Comparison of ENCODE assay signal across 9 cellular contexts in the genomic region with DNA sequence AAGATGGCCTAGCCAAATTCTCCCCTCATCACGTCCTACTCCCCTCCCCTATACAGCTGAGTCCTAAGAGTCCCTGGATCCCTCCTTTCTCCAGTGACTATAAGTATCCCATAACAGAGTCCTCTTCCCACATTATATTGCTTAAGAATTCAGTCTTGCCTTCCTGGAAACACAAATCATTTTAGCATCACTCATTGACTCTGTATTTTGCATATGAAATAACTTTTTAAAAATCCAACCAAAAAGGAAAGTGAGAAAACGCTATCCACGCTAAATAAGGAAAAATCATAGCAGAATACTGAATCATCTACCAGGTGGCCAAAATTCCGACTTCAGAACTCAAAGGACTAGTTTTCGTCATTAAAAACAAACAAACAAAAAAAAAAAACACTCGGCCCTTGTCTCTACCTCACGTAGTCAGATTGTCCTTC.
DNase-seq lines count a peak whose midpoint lies in the region; ATAC-seq and TF ChIP-seq lines count a peak whose summit lies in the region.
"Had no signal": no experiment of that assay in that cellular context is flagged by ENCODE, and none has a peak within 500 bp of the region (broad histone marks: within the 10 kb centered on the region; RNA-seq: fewer than 3 reads in every experiment).

No MANE protein-coding gene starts in this region.

- H3K4me3 ChIP-seq in SK-N-SH (ENCODE audit: low read depth in 2 of 2, low read length in 1 of 2) (peak overlapping the region in 1 of 2 experiments; percentile 34; a peak in 1 of 4 replicates), stomach smooth muscle (ENCODE audit: low read length in 2 of 2) (no peak overlapping the region)

- H3K9me3 Mint-ChIP-seq in activated CD4-positive, alpha-beta memory T cell treated with anti-CD3 and anti-CD28 coated beads, Interleukin-2, amount 10 ng/mL, durations not matched to agents 7 days and 5 days = no peaks in the 10 kb centered on the region

- H3K9ac ChIP-seq in SK-N-SH (peak overlapping the region; percentile 61), stomach smooth muscle (ENCODE audit: low read length in 2 of 2) (peak overlapping the region; percentile 37 to 76)

- H3K27ac ChIP-seq in SK-N-SH (ENCODE audit: low read depth in 2 of 2, low read length in 1 of 2) (peak overlapping the region; percentile 91 to 97), foreskin keratinocyte (peak overlapping the region; percentile 83), stomach smooth muscle (ENCODE audit: low read length) (peak overlapping the region; percentile 88)
- H3K27ac ChIP-seq: 22Rv1 had no signal

- no peaks in the 10 kb centered on the region for H3K9me2 ChIP-seq in SK-N-SH

- no peaks in the 10 kb centered on the region for H3K36me3 Mint-ChIP-seq in activated CD4-positive, alpha-beta memory T cell treated with anti-CD3 and anti-CD28 coated beads, Interleukin-2, amount 10 ng/mL, durations not matched to agents 7 days and 5 days (ENCODE audit: low read depth)

- H3K4me1 ChIP-seq in SK-N-SH (ENCODE audit: control insufficient read depth in 1 of 2, insufficient read depth in 2 of 2, low read depth in 1 of 2, low read length in 1 of 2) (peaks cover 17 to 48% of the 10 kb centered on the region in 2 experiments), foreskin keratinocyte (peaks cover 27% of the 10 kb centered on the region), stomach smooth muscle (ENCODE audit: control insufficient read depth, insufficient read depth, low read length) (peaks cover 61% of the 10 kb centered on the region)

- intact Hi-C loops in left colon (cut with DNase I, micrococcal nuclease) = loop anchor here (5.0 to 10.0 kb wide), 2 partner anchors 208 to 210 kb away; a partner anchor contains a TSS

- H3K9me3 ChIP-seq in SK-N-SH (no peaks in the 10 kb centered on the region), stomach smooth muscle (ENCODE audit: control insufficient read depth in 2 of 2, low read length in 2 of 2) (no peaks in the 10 kb centered on the region)

- TF ChIP-seq EP300 in SK-N-SH (IDR thresholded peaks at IDR 0.05; ENCODE audit: borderline replicate concordance in 1 of 2, low read depth in 1 of 2, low read length in 1 of 2) = no peak

- H3K36me3 ChIP-seq in SK-N-SH (replicated peaks in 1 of 2; ENCODE audit: control insufficient read depth in 1 of 2, insufficient read depth in 2 of 2, low read length in 1 of 2) = peaks cover 16 to 25% of the 10 kb centered on the region in 2 experiments
- peaks cover 26 to 27% of the 10 kb centered on the region in 2 donors for H3K36me3 ChIP-seq in stomach smooth muscle (ENCODE audit: control insufficient read depth in 2 of 2, insufficient read depth in 2 of 2, low read length in 2 of 2)

- H3K79me2 ChIP-seq in SK-N-SH (ENCODE audit: insufficient read depth) = peaks cover 11% of the 10 kb centered on the region; the same call in 1 of the 2 replicates

- TF ChIP-seq CTCF in SK-N-SH (IDR thresholded peaks at IDR 0.05) (no peak), foreskin keratinocyte (conservative IDR thresholded peaks at IDR 0.05) (no peak)

- no peak overlapping the region for H3K4me3 Mint-ChIP-seq in activated CD4-positive, alpha-beta memory T cell treated with anti-CD3 and anti-CD28 coated beads, Interleukin-2, amount 10 ng/mL, durations not matched to agents 7 days and 5 days

- ATAC-seq in SK-N-SH treated with all-trans-retinoic acid at 6 μM for 48 hours (no peak), foreskin keratinocyte (no peak), GM18868 (IDR thresholded peaks at IDR 0.05; ENCODE audit: unreplicated experiment) (no peak), left colon (no peak)

- WGBS in SK-N-SH (ENCODE audit: low lambda C conversion rate) = 76% methylated on average over 7 of the region's 7 CpGs

- H3K4me2 ChIP-seq in SK-N-SH = peak overlapping the region; percentile 48

- POLR2A ChIA-PET in SK-N-SH (lab: Yijun Ruan, JAX) = interaction anchor here (0.6 to 2.2 kb wide), 3 partner anchors 130 to 263 kb away, joined by 4 to 14 read pairs (median 4); a partner anchor contains a TSS
- POLR2A ChIA-PET in activated CD4-positive, alpha-beta memory T cell treated with anti-CD3 and anti-CD28 coated beads, Interleukin-2, amount 10 ng/mL, durations not matched to agents 7 days and 5 days (lab: Charles Lee) = interaction anchor here (0.6 to 4.9 kb wide), 6 partner anchors 14 to 375 kb away, joined by 3 to 60 read pairs (median 4); a partner anchor contains a TSS

- H2AFZ ChIP-seq in SK-N-SH (ENCODE audit: low read depth) = peak overlapping the region; percentile 53

- no peaks in the 10 kb centered on the region; the same call in 1 of the 2 replicates for H4K20me1 ChIP-seq in SK-N-SH (ENCODE audit: insufficient read depth)

- peaks cover 35% of the 10 kb centered on the region for H3K4me1 Mint-ChIP-seq in activated CD4-positive, alpha-beta memory T cell treated with anti-CD3 and anti-CD28 coated beads, Interleukin-2, amount 10 ng/mL, durations not matched to agents 7 days and 5 days

- H3K27ac Mint-ChIP-seq in activated CD4-positive, alpha-beta memory T cell treated with anti-CD3 and anti-CD28 coated beads, Interleukin-2, amount 10 ng/mL, durations not matched to agents 7 days and 5 days = peak overlapping the region; percentile 37

- peaks cover 34% of the 10 kb centered on the region for H3K27me3 Mint-ChIP-seq in activated CD4-positive, alpha-beta memory T cell treated with anti-CD3 and anti-CD28 coated beads, Interleukin-2, amount 10 ng/mL, durations not matched to agents 7 days and 5 days

- DNase-seq in SK-N-SH (no peak), foreskin keratinocyte (peak; percentile 34 to 40), SW 1271 (lab: John Stamatoyannopoulos, UW) (no peak), left colon (no peak)
- no peak for DNase-seq in activated CD4-positive, alpha-beta memory T cell treated with anti-CD3 and anti-CD28 coated beads, Interleukin-2, amount 10 ng/mL, durations not matched to agents 7 days and 5 days

- peaks cover 48% of the 10 kb centered on the region for H3F3A ChIP-seq in SK-N-SH (replicated peaks; ENCODE audit: insufficient read depth)

- H3K27me3 ChIP-seq in SK-N-SH (ENCODE audit: insufficient read depth) = no peaks in the 10 kb centered on the region
- H3K27me3 ChIP-seq in foreskin keratinocyte = no peaks in the 10 kb centered on the region
- no peaks in the 10 kb centered on the region for H3K27me3 ChIP-seq in stomach smooth muscle (ENCODE audit: control insufficient read depth in 1 of 2, insufficient read depth in 2 of 2, low read length in 2 of 2)

- CTCF ChIA-PET in SK-N-SH (lab: Yijun Ruan, JAX) = interaction anchor here (0.6 to 6.2 kb wide), 44 partner anchors 8 to 406 kb away, joined by 3 to 171 read pairs (median 8); a partner anchor contains a TSS
- CTCF ChIA-PET in activated CD4-positive, alpha-beta memory T cell treated with anti-CD3 and anti-CD28 coated beads, Interleukin-2, amount 10 ng/mL, durations not matched to agents 7 days and 5 days (lab: Charles Lee) = interaction anchor here (0.6 to 6.4 kb wide), 20 partner anchors 10 to 376 kb away, joined by 3 to 238 read pairs (median 4); a partner anchor contains a TSS

- no peak for TF ChIP-seq RAD21 in SK-N-SH (IDR thresholded peaks at IDR 0.05; ENCODE audit: low read length)

TF ChIP-seq in SK-N-SH, 30 proteins besides CTCF, POLR2A, EP300 and RAD21:
- TF ChIP-seq FOXM1 (IDR thresholded peaks at IDR 0.05; ENCODE audit: low read depth) (no peak), NRF1 (IDR thresholded peaks at IDR 0.05; ENCODE audit: low read depth, low read length) (no peak), ELF1 (IDR thresholded peaks at IDR 0.05) (no peak), POLR2AphosphoS5 (IDR thresholded peaks at IDR 0.05; ENCODE audit: low read depth, low read length) (no peak), TAF1 (IDR thresholded peaks at IDR 0.05; ENCODE audit: borderline replicate concordance, low read depth, low read length) (no peak), RXRA (IDR thresholded peaks at IDR 0.05; ENCODE audit: borderline replicate concordance, low read depth) (no peak)

TF ChIP-seq in SK-N-SH treated with all-trans-retinoic acid at 6 μM for 48 hours, 23 proteins besides CTCF, POLR2A, EP300 and RAD21:
- TF ChIP-seq, protein P1, sequence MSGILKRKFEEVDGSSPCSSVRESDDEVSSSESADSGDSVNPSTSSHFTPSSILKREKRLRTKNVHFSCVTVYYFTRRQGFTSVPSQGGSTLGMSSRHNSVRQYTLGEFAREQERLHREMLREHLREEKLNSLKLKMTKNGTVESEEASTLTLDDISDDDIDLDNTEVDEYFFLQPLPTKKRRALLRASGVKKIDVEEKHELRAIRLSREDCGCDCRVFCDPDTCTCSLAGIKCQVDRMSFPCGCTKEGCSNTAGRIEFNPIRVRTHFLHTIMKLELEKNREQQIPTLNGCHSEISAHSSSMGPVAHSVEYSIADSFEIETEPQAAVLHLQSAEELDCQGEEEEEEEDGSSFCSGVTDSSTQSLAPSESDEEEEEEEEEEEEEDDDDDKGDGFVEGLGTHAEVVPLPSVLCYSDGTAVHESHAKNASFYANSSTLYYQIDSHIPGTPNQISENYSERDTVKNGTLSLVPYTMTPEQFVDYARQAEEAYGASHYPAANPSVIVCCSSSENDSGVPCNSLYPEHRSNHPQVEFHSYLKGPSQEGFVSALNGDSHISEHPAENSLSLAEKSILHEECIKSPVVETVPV (CRISPR knock-in tag; IDR thresholded peaks at IDR 0.05) = no peak
- TF ChIP-seq TOX (CRISPR knock-in tag; IDR thresholded peaks at IDR 0.05; ENCODE audit: borderline replicate concordance) = no peak
- TF ChIP-seq, protein P2, sequence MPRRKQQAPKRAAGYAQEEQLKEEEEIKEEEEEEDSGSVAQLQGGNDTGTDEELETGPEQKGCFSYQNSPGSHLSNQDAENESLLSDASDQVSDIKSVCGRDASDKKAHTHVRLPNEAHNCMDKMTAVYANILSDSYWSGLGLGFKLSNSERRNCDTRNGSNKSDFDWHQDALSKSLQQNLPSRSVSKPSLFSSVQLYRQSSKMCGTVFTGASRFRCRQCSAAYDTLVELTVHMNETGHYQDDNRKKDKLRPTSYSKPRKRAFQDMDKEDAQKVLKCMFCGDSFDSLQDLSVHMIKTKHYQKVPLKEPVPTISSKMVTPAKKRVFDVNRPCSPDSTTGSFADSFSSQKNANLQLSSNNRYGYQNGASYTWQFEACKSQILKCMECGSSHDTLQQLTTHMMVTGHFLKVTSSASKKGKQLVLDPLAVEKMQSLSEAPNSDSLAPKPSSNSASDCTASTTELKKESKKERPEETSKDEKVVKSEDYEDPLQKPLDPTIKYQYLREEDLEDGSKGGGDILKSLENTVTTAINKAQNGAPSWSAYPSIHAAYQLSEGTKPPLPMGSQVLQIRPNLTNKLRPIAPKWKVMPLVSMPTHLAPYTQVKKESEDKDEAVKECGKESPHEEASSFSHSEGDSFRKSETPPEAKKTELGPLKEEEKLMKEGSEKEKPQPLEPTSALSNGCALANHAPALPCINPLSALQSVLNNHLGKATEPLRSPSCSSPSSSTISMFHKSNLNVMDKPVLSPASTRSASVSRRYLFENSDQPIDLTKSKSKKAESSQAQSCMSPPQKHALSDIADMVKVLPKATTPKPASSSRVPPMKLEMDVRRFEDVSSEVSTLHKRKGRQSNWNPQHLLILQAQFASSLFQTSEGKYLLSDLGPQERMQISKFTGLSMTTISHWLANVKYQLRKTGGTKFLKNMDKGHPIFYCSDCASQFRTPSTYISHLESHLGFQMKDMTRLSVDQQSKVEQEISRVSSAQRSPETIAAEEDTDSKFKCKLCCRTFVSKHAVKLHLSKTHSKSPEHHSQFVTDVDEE (CRISPR knock-in tag; IDR thresholded peaks at IDR 0.05) = no peak

Comparison
In these comparisons a context has a peak if more than half of its experiments do, and no peak if none do; other contexts are left out.
1. DNase-seq: peak in foreskin keratinocyte (2 of 2); none in SK-N-SH (single experiment), activated CD4-positive, alpha-beta memory T cell treated with anti-CD3 and anti-CD28 coated beads, Interleukin-2, amount 10 ng/mL, durations not matched to agents 7 days and 5 days (single experiment), SW 1271 (0 of 2) and left colon (0 of 2).
2. Peak in every context shown above with its lines, with median percentiles within 50 percentile points of each other: H3K27ac ChIP-seq.